17 cellular contexts compared by ENCODE assay signal in the genomic region with DNA sequence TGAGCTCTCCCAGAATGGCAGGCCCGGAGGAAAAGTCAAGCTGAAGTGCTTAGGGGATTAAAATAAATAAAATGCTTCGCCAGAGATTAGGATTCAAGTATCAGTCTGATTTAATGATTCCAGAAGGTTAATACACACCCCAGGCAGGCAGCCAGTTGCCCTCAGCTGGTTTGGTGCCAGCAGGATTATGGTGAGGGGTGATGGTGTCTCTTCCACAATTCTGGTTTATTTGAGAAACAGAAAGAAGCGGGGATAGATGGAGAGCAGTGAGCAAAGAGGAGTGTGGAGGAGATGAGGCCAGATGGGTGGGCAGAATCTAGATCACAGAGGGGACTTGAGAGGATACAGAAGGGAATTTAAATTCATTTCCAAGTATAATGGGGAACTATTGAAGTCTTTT.
A peak's percentile ranks its signal among the peaks of the same experiment; 100 is the strongest.
DNase-seq lines count a peak whose midpoint lies in the region; ATAC-seq and TF ChIP-seq lines count a peak whose summit lies in the region.
"Had no signal": no experiment of that assay in that cellular context is flagged by ENCODE, and none has a peak within 500 bp of the region (broad histone marks: within the 10 kb centered on the region; RNA-seq: fewer than 3 reads in every experiment).

No MANE protein-coding gene starts in this region.

- no peak overlapping the region for H3K27ac ChIP-seq in left lung

- H3K9me3 ChIP-seq in left lung, result peaks cover 0 to 2% of the 10 kb centered on the region in 2 donors

- peak; percentile 59 for DNase-seq in DMS 273 treated with DMSO at 0.1 percent for 48 hours (lab: John Stamatoyannopoulos, UW)
- DNase-seq in NCI-H1694 treated with DMSO at 0.1 percent for 48 hours (lab: John Stamatoyannopoulos, UW), result peak; percentile 72
- peak; percentile 78 for DNase-seq in NCI-H82 (lab: John Stamatoyannopoulos, UW)
- no peak for DNase-seq in left lung
- DNase-seq in GM19238 (ENCODE audit: insufficient read length, low spot score), result no peak
- no peak for DNase-seq in activated effector memory CD4-positive, alpha-beta T cell treated with anti-CD3 and anti-CD28 coated beads, Interleukin-2, amount 50 U/mL, for 16 hours
- DNase-seq in NCI-H526 (lab: John Stamatoyannopoulos, UW), result no peak
- DNase-seq: C1 segment of cervical spinal cord; Calu3; CD4-positive, alpha-beta memory T cell; COR-L47; DMS53; DMS79 treated with DMSO at 0.1 percent for 48 hours; GF-D8; H7; HCEC 1CT had no signal

- H3K4me1 ChIP-seq in left lung, result no peaks in the 10 kb centered on the region

- no peaks in the 10 kb centered on the region for H3K36me3 ChIP-seq in left lung

- intact Hi-C loops in left lung (cut with DNase I), result no loop called here

- no peaks in the 10 kb centered on the region for H3K4me1 Mint-ChIP-seq in stimulated activated memory B cell treated with anti-CD40 and anti-IgM and Interleukin-4, amounts not matched to agents 10 μg/mL and 1 μg/mL and 100 μg/mL, for 72 hours
- H3K4me1 Mint-ChIP-seq: CD4-positive, alpha-beta memory T cell had no signal

- H3K27me3 ChIP-seq in left lung, result no peaks in the 10 kb centered on the region

- H3K36me3 Mint-ChIP-seq in stimulated activated memory B cell treated with anti-CD40 and anti-IgM and Interleukin-4, amounts not matched to agents 10 μg/mL and 1 μg/mL and 100 μg/mL, for 72 hours, result no peaks in the 10 kb centered on the region
- H3K36me3 Mint-ChIP-seq: CD4-positive, alpha-beta memory T cell had no signal

- H3K27me3 Mint-ChIP-seq in stimulated activated memory B cell treated with anti-CD40 and anti-IgM and Interleukin-4, amounts not matched to agents 10 μg/mL and 1 μg/mL and 100 μg/mL, for 72 hours, result peaks cover 9% of the 10 kb centered on the region

- no peak overlapping the region for H3K27ac Mint-ChIP-seq in stimulated activated memory B cell treated with anti-CD40 and anti-IgM and Interleukin-4, amounts not matched to agents 10 μg/mL and 1 μg/mL and 100 μg/mL, for 72 hours
- H3K27ac Mint-ChIP-seq: CD4-positive, alpha-beta memory T cell had no signal

- no peak for TF ChIP-seq CTCF in left lung (IDR thresholded peaks at IDR 0.05)

- no peak overlapping the region for H3K4me3 Mint-ChIP-seq in stimulated activated memory B cell treated with anti-CD40 and anti-IgM and Interleukin-4, amounts not matched to agents 10 μg/mL and 1 μg/mL and 100 μg/mL, for 72 hours
- H3K4me3 Mint-ChIP-seq: CD4-positive, alpha-beta memory T cell had no signal

- peak; percentile 52 for ATAC-seq in left lung
- no peak for ATAC-seq in stimulated activated memory B cell treated with anti-CD40 and anti-IgM and Interleukin-4, amounts not matched to agents 10 μg/mL and 1 μg/mL and 100 μg/mL, for 72 hours

- no peak overlapping the region for H3K4me3 ChIP-seq in left lung

- peaks cover 7% of the 10 kb centered on the region for H3K9me3 Mint-ChIP-seq in stimulated activated memory B cell treated with anti-CD40 and anti-IgM and Interleukin-4, amounts not matched to agents 10 μg/mL and 1 μg/mL and 100 μg/mL, for 72 hours

Comparison
In these comparisons a context has a peak if more than half of its experiments do, and no peak if none do; other contexts are left out.
1. DNase-seq: peak in DMS 273 treated with DMSO at 0.1 percent for 48 hours (single experiment), NCI-H1694 treated with DMSO at 0.1 percent for 48 hours (single experiment) and NCI-H82 (single experiment); none in left lung (0 of 2), GM19238 (single experiment), activated effector memory CD4-positive, alpha-beta T cell treated with anti-CD3 and anti-CD28 coated beads, Interleukin-2, amount 50 U/mL, for 16 hours (single experiment) and NCI-H526 (0 of 2).